1 cellular context compared by ENCODE assay signal in the genomic region with DNA sequence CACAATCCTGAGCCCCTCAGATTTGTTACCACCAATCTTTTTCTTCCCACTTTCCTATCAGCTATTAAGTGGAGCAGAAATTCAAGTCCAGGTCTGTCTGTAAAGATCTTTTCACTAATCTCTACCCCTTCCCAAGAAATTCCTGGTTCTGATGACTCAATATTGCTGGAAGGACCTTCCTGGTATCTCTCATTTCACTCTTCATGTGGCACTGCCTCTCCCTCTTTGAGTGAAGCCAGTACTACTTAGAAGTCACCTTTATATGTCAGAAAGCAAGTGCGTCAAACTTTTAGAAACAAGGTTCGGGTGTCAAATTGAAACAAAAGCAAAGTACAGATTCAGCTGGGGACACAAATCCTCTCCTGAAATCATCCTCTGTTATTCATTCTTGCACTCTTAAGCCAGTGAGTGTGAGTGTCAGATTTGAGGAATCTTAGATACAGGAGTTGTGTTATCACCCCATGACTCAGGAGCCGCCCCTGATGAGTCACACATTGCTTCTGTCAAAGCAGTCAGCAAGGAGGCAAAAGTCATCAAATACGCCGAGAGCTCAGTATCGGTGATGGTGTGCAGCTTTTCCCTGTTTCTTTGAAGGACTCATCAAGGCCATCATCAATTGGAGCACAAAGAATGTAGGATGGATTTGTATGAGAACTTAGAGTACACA.
TF ChIP-seq lines count a peak whose summit lies in the region.

No MANE protein-coding gene starts in this region.

TF ChIP-seq in HCT116, 20 proteins besides CTCF, POLR2A, EP300 and RAD21 (continued from another document):
- TF ChIP-seq SP1 (IDR thresholded peaks at IDR 0.05; ENCODE audit: low read depth) (peak; percentile 60), TCF7L2 (IDR thresholded peaks at IDR 0.05; ENCODE audit: borderline replicate concordance, extremely low read depth, insufficient read depth, insufficient read length) (peak; percentile 93), SRF (IDR thresholded peaks at IDR 0.05; ENCODE audit: low read depth) (0 out of 2 replicates have a peak, but pooled peaks have one; percentile 41), EZH2 (IDR thresholded peaks at IDR 0.05) (no peak), CEBPB (IDR thresholded peaks at IDR 0.05; ENCODE audit: low read depth) (peak; percentile 40; the same call in 1 of the 2 replicates), EZH2phosphoT487 (IDR thresholded peaks at IDR 0.05; ENCODE audit: borderline replicate concordance) (no peak), EGR1 (IDR thresholded peaks at IDR 0.05; ENCODE audit: low read depth) (no peak)
- TF ChIP-seq, protein P1, sequence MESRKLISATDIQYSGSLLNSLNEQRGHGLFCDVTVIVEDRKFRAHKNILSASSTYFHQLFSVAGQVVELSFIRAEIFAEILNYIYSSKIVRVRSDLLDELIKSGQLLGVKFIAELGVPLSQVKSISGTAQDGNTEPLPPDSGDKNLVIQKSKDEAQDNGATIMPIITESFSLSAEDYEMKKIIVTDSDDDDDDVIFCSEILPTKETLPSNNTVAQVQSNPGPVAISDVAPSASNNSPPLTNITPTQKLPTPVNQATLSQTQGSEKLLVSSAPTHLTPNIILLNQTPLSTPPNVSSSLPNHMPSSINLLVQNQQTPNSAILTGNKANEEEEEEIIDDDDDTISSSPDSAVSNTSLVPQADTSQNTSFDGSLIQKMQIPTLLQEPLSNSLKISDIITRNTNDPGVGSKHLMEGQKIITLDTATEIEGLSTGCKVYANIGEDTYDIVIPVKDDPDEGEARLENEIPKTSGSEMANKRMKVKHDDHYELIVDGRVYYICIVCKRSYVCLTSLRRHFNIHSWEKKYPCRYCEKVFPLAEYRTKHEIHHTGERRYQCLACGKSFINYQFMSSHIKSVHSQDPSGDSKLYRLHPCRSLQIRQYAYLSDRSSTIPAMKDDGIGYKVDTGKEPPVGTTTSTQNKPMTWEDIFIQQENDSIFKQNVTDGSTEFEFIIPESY (IDR thresholded peaks at IDR 0.05; ENCODE audit: extremely low read depth, insufficient replicate concordance, low read length), result no peak
